Comparison of ENCODE assay signal across 20 cellular contexts in the genomic region with DNA sequence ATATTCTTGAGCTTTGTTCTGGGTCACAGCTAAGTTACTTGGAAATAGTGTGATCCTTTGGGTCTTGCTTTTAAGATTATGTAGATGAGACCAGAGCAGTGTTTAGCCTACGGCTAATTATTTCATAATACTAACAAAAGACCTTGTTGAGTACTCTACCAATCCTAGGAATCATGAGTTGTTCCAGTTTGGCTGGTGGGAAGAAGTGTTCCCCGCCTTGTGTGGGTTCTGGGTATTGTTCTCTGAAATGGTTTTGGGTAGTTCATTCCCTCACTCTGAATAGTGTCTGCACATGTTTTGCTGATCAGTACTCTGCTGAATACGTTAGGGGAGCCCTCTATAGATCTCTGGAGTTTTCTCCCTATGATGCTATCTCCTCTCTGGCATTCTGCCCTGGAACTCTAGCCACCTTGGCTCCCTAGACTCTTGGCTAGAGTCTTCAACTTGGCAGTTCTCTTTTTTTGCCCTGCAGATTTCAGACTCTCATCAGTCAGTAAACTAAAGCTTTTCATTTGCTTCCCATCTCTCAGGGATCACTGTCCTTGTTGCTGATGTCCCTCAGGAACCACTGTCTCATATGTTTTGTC. TPM values are rescaled to one million over a fixed set of nuclear protein-coding genes. Genes with fewer than 3 reads are reported as not detected.
DNase-seq lines count a peak whose midpoint lies in the region; ATAC-seq and TF ChIP-seq lines count a peak whose summit lies in the region.
"Had no signal": no experiment of that assay in that cellular context is flagged by ENCODE, and none has a peak within 500 bp of the region (broad histone marks: within the 10 kb centered on the region; RNA-seq: fewer than 3 reads in every experiment).

No MANE protein-coding gene starts in this region.

- DNase-seq in Right ventricle myocardium superior (no peak), cardiac septum (ENCODE audit: low spot score) (no peak), foreskin keratinocyte (no peak), OCI-M2 (lab: John Stamatoyannopoulos, UW; ENCODE audit: unreplicated experiment) (no peak)
- DNase-seq: activated CD4-positive, alpha-beta memory T cell treated with anti-CD3 and anti-CD28 coated beads, Interleukin-2, amount 10 ng/mL, durations not matched to agents 7 days and 5 days; activated naive CD8-positive, alpha-beta T cell treated with anti-CD3 and anti-CD28 coated beads, Interleukin-2, amount 50 U/mL, for 24 hours; activated T-cell treated with anti-CD3 and anti-CD28 coated beads, Interleukin-2, amount 50 U/mL, for 72 hours; Calu3; central memory CD4-positive, alpha-beta T cell; foreskin fibroblast; NCI-H1694 treated with DMSO at 0.1 percent for 48 hours; NCI-H69; occipital lobe; right lobe of liver; SW 1271; WERI-Rb-1 had no signal

- TF ChIP-seq CTCF in VCaP (conservative IDR thresholded peaks at IDR 0.05) (no peak), foreskin keratinocyte (conservative IDR thresholded peaks at IDR 0.05) (peak; percentile 6)

- H3K27ac ChIP-seq in VCaP = peak overlapping the region; percentile 51
- H3K27ac ChIP-seq in foreskin keratinocyte = no peak overlapping the region
- H3K27ac ChIP-seq: right lobe of liver, WERI-Rb-1 had no signal

- intact Hi-C loops in Right ventricle myocardium superior (cut with DNase I) = no loop called here
- intact Hi-C loops in cardiac septum (cut with DNase I) = no loop called here

- no peaks in the 10 kb centered on the region for H3K4me1 ChIP-seq in foreskin keratinocyte
- H3K4me1 ChIP-seq: right lobe of liver had no signal

- H3K27me3 ChIP-seq in foreskin keratinocyte = no peaks in the 10 kb centered on the region
- H3K27me3 ChIP-seq: right lobe of liver had no signal

- ATAC-seq in Right ventricle myocardium superior (ENCODE audit: poor library complexity) = peak; percentile 60
- peak; percentile 31 for ATAC-seq in foreskin keratinocyte
- ATAC-seq in GM18498 (IDR thresholded peaks at IDR 0.05; ENCODE audit: unreplicated experiment) = no peak
- ATAC-seq in HG03460 (IDR thresholded peaks at IDR 0.05; ENCODE audit: unreplicated experiment) = no peak
- ATAC-seq in HG03571 (IDR thresholded peaks at IDR 0.05; ENCODE audit: unreplicated experiment) = no peak
- ATAC-seq: activated naive CD8-positive, alpha-beta T cell treated with anti-CD3 and anti-CD28 coated beads, Interleukin-2, amount 50 U/mL, for 24 hours; activated T-cell treated with anti-CD3 and anti-CD28 coated beads, Interleukin-2, amount 50 U/mL, for 72 hours; right lobe of liver had no signal

RNA-seq across cellular contexts. Expression of a gene that starts 48.4 kb away (rescaled TPM):
- 1.7 TPM for total RNA-seq in Right ventricle myocardium superior
- 3.6 TPM for total RNA-seq in cardiac septum
- total RNA-seq in foreskin keratinocyte = 4.4 and 5.6 TPM in 2 replicates
- 2.1 and 2.2 TPM in 2 replicates for polyA plus RNA-seq in foreskin keratinocyte

Comparison
In these comparisons a context has a peak if more than half of its experiments do, and no peak if none do; other contexts are left out.
1. ATAC-seq: peak in Right ventricle myocardium superior (single experiment) and foreskin keratinocyte (single experiment); none in GM18498 (single experiment), HG03460 (single experiment) and HG03571 (single experiment).